ENCODE assay signal across 20 cellular contexts in genomic region chr21:39362733-39363132, GRCh38. TPM values are rescaled to one million over a fixed set of nuclear protein-coding genes. Genes with fewer than 3 reads are reported as not detected.
DNase-seq lines count a peak whose midpoint lies in the region; ATAC-seq, FAIRE-seq and TF ChIP-seq lines count a peak whose summit lies in the region.
"Had no signal": no experiment of that assay in that cellular context is flagged by ENCODE, and none has a peak within 500 bp of the region (broad histone marks: within the 10 kb centered on the region; RNA-seq: fewer than 3 reads in every experiment).

No MANE protein-coding gene starts in this region.

- TF ChIP-seq EP300 in K562 (IDR thresholded peaks at IDR 0.05; ENCODE audit: low read length), result no peak

- H3K9me3 ChIP-seq in BLaER1 treated with 17β-estradiol and CSF1 and Interleukin-3, amounts not matched to agents 10 nM and 100 nM (replicated peaks in 1 of 11), result peaks cover 0 to 8% (median 3%) of the 10 kb centered on the region in 11 experiments; a peak in 15 of 22 replicates
- no peaks in the 10 kb centered on the region for H3K9me3 ChIP-seq in K562 (replicated peaks; ENCODE audit: control insufficient read depth, insufficient read depth, low read depth, low read length)
- no peaks in the 10 kb centered on the region for H3K9me3 ChIP-seq in kidney (ENCODE audit: control insufficient read depth in 1 of 2, low read length in 2 of 2)

- no peak for TF ChIP-seq RAD21 in K562 (CRISPR knock-in tag; conservative IDR thresholded peaks at IDR 0.05 in 1 of 2, IDR thresholded peaks at IDR 0.05 in 1 of 2)

- no peaks in the 10 kb centered on the region for H3K36me3 ChIP-seq in BLaER1 treated with 17β-estradiol and CSF1 and Interleukin-3, amounts not matched to agents 10 nM and 100 nM
- H3K36me3 ChIP-seq in K562 (ENCODE audit: control insufficient read depth, insufficient read depth, low read length), result no peaks in the 10 kb centered on the region
- H3K36me3 ChIP-seq in kidney (ENCODE audit: control insufficient read depth in 1 of 2, insufficient read depth in 2 of 2, low read length in 2 of 2), result no peaks in the 10 kb centered on the region
- H3K36me3 ChIP-seq: BLaER1 had no signal

- intact Hi-C loops in K562 (cut with micrococcal nuclease) (no loop called here), kidney (cut with DNase I) (no loop called here)

- DNase-seq in HL-60 (ENCODE audit: low read depth in 1 of 2, low spot score in 1 of 2) (no peak), K562 (ENCODE audit: extremely low read depth in 1 of 4, low spot score in 3 of 4) (no peak), neural crest cell (ENCODE audit: low read depth, low spot score) (no peak), kidney (no peak), D341Med (ENCODE audit: low spot score) (no peak), nephron progenitor cell (no peak)
- DNase-seq: Calu3; CD4-positive, alpha-beta memory T cell; COR-L47; EL; H9 had no signal

- peak overlapping the region in 9 of 11 experiments; percentile 7 to 75 (median 46); a peak in 14 of 22 replicates for H3K4me2 ChIP-seq in BLaER1 treated with 17β-estradiol and CSF1 and Interleukin-3, amounts not matched to agents 10 nM and 100 nM
- no peak overlapping the region; the same call in 1 of the 2 replicates for H3K4me2 ChIP-seq in K562 (ENCODE audit: insufficient read depth, low read length)
- H3K4me2 ChIP-seq: BLaER1 had no signal

- no peaks in the 10 kb centered on the region for H3K79me2 ChIP-seq in K562 (ENCODE audit: control insufficient read depth, insufficient read depth, low read length)

- TF ChIP-seq CTCF in HL-60 (IDR thresholded peaks at IDR 0.05; ENCODE audit: insufficient read depth, low read length) (no peak), K562 (IDR thresholded peaks at IDR 0.05 in 2 of 3, conservative IDR thresholded peaks at IDR 0.05 in 1 of 3; ENCODE audit: insufficient read depth in 2 of 3, low read depth in 1 of 3, low read length in 3 of 3) (no peak), neural crest cell (conservative IDR thresholded peaks at IDR 0.05) (no peak), kidney (IDR thresholded peaks at IDR 0.05; ENCODE audit: borderline replicate concordance, extremely low read depth, insufficient read depth) (no peak), nephron progenitor cell (IDR thresholded peaks at IDR 0.05) (no peak)

- no peak overlapping the region for H3K9ac ChIP-seq in BLaER1 treated with 17β-estradiol and CSF1 and Interleukin-3, amounts not matched to agents 10 nM and 100 nM
- no peak overlapping the region for H3K9ac ChIP-seq in K562 (ENCODE audit: insufficient read depth in 1 of 2, low read depth in 2 of 2, low read length in 2 of 2)
- no peak overlapping the region for H3K9ac ChIP-seq in kidney (ENCODE audit: low read length in 2 of 2)
- H3K9ac ChIP-seq: BLaER1 had no signal

- no peaks in the 10 kb centered on the region for H4K20me1 ChIP-seq in BLaER1 treated with 17β-estradiol and CSF1 and Interleukin-3, amounts not matched to agents 10 nM and 100 nM
- no peaks in the 10 kb centered on the region for H4K20me1 ChIP-seq in K562 (replicated peaks; ENCODE audit: control insufficient read depth, insufficient read depth, low read length)
- H4K20me1 ChIP-seq: BLaER1 had no signal

- in situ Hi-C loops in K562 (cut with MboI), result no loop called here

- H3K27ac ChIP-seq in BLaER1 treated with 17β-estradiol and CSF1 and Interleukin-3, amounts not matched to agents 10 nM and 100 nM, result peak overlapping the region in 5 of 11 experiments; percentile 7 to 54 (median 47); a peak in 6 of 22 replicates
- peak overlapping the region; percentile 50 for H3K27ac ChIP-seq in HL-60 (replicated peaks)
- H3K27ac ChIP-seq in K562 (ENCODE audit: extremely low read depth, low read depth, low read length), result no peak overlapping the region
- no peak overlapping the region for H3K27ac ChIP-seq in kidney (ENCODE audit: low read depth in 2 of 2, low read length in 2 of 2)
- H3K27ac ChIP-seq: 22Rv1, BLaER1 had no signal

- H3K4me3 Mint-ChIP-seq in neural crest cell, result no peak overlapping the region
- H3K4me3 Mint-ChIP-seq in nephron progenitor cell, result no peak overlapping the region
- H3K4me3 Mint-ChIP-seq in activated T-helper 17 cell treated with anti-CD3 and anti-CD28 coated beads, Interleukin-2, amount 50 U/mL, for 72 hours, result no peak overlapping the region
- H3K4me3 Mint-ChIP-seq: B cell; CD4-positive, alpha-beta memory T cell; H9 had no signal

- no peak overlapping the region for H3K4me3 ChIP-seq in BLaER1 treated with 17β-estradiol and CSF1 and Interleukin-3, amounts not matched to agents 10 nM and 100 nM
- H3K4me3 ChIP-seq in HL-60 (replicated peaks; ENCODE audit: insufficient read depth, low read length) (no peak overlapping the region), K562 (no peak overlapping the region), kidney (ENCODE audit: low read length in 2 of 2) (no peak overlapping the region)
- H3K4me3 ChIP-seq: BLaER1, GM12878 had no signal

- FAIRE-seq in K562 (lab: Jason Lieb, UNC) (no peak), kidney (lab: Jason Lieb, UNC) (no peak)
- FAIRE-seq: A204.1, GM12878, GM18507 had no signal

- H3K4me1 Mint-ChIP-seq in neural crest cell (peaks cover 14% of the 10 kb centered on the region), nephron progenitor cell (no peaks in the 10 kb centered on the region)
- H3K4me1 Mint-ChIP-seq in activated T-helper 17 cell treated with anti-CD3 and anti-CD28 coated beads, Interleukin-2, amount 50 U/mL, for 72 hours, result no peaks in the 10 kb centered on the region
- H3K4me1 Mint-ChIP-seq: B cell; CD4-positive, alpha-beta memory T cell; H9 had no signal

- 0 out of 2 replicates have a peak overlapping the region, but pooled peaks have one; percentile 58 for H2AFZ ChIP-seq in K562 (ENCODE audit: low read depth, low read length)

- no peak for ATAC-seq in K562
- no peak for ATAC-seq in activated T-helper 17 cell treated with anti-CD3 and anti-CD28 coated beads, Interleukin-2, amount 50 U/mL, for 72 hours (replicated peaks)
- ATAC-seq: GM12878, HCT116 had no signal

- no TSS peak for BruUV-seq in K562 (replicated peaks; lab: Mats Ljungman, UMichigan)

- H3K27me3 Mint-ChIP-seq in neural crest cell (ENCODE audit: low read depth), result no peaks in the 10 kb centered on the region
- H3K27me3 Mint-ChIP-seq in nephron progenitor cell (ENCODE audit: low read depth, poor library complexity), result peaks cover 7% of the 10 kb centered on the region
- peaks cover 7% of the 10 kb centered on the region for H3K27me3 Mint-ChIP-seq in activated T-helper 17 cell treated with anti-CD3 and anti-CD28 coated beads, Interleukin-2, amount 50 U/mL, for 72 hours

- CTCF ChIA-PET in K562 (lab: Yijun Ruan, JAX; ENCODE audit: low intra/inter-chr PET ratio), result no interaction called here

- H3K36me3 Mint-ChIP-seq in neural crest cell (ENCODE audit: low read depth) (no peaks in the 10 kb centered on the region), nephron progenitor cell (ENCODE audit: low read depth) (no peaks in the 10 kb centered on the region)
- no peaks in the 10 kb centered on the region for H3K36me3 Mint-ChIP-seq in activated T-helper 17 cell treated with anti-CD3 and anti-CD28 coated beads, Interleukin-2, amount 50 U/mL, for 72 hours (ENCODE audit: low read depth)
- H3K36me3 Mint-ChIP-seq: CD4-positive, alpha-beta memory T cell had no signal

- no peak for TF ChIP-seq POLR2A in K562 (conservative IDR thresholded peaks at IDR 0.05)

- H3K27me3 ChIP-seq in BLaER1 treated with 17β-estradiol and CSF1 and Interleukin-3, amounts not matched to agents 10 nM and 100 nM, result no peaks in the 10 kb centered on the region
- H3K27me3 ChIP-seq in HL-60 (ENCODE audit: insufficient read depth, poor library complexity, severe bottlenecking) (no peaks in the 10 kb centered on the region), K562 (ENCODE audit: control insufficient read depth in 2 of 2, insufficient read depth in 2 of 2, low read length in 2 of 2) (no peaks in the 10 kb centered on the region)
- H3K27me3 ChIP-seq: BLaER1 had no signal

- H3K4me1 ChIP-seq in BLaER1 treated with 17β-estradiol and CSF1 and Interleukin-3, amounts not matched to agents 10 nM and 100 nM, result peaks cover 0 to 23% (median 11%) of the 10 kb centered on the region in 10 experiments; a peak in 15 of 20 replicates
- peaks cover 0 to 20% of the 10 kb centered on the region in 2 experiments; a peak in 3 of 5 replicates for H3K4me1 ChIP-seq in K562 (replicated peaks in 1 of 2; ENCODE audit: control insufficient read depth in 2 of 2, insufficient read depth in 2 of 2, low read length in 2 of 2)
- no peaks in the 10 kb centered on the region for H3K4me1 ChIP-seq in kidney (ENCODE audit: control insufficient read depth in 1 of 2, insufficient read depth in 1 of 2, low read depth in 1 of 2, low read length in 2 of 2)
- H3K4me1 ChIP-seq: BLaER1 had no signal

- H3K9me1 ChIP-seq in K562 (ENCODE audit: control insufficient read depth, insufficient read depth, low read length), result no peaks in the 10 kb centered on the region

- 59% methylated on average over 3 of the region's 3 CpGs for WGBS in K562 (ENCODE audit: insufficient coverage, low coverage, missing lambda C conversion rate)

- H3K27ac Mint-ChIP-seq in neural crest cell (ENCODE audit: unreplicated experiment) (peak overlapping the region; percentile 44), nephron progenitor cell (no peak overlapping the region)
- H3K27ac Mint-ChIP-seq in activated T-helper 17 cell treated with anti-CD3 and anti-CD28 coated beads, Interleukin-2, amount 50 U/mL, for 72 hours, result no peak overlapping the region
- H3K27ac Mint-ChIP-seq: B cell; CD4-positive, alpha-beta memory T cell had no signal

- H3K9me3 Mint-ChIP-seq in neural crest cell (peaks cover 3% of the 10 kb centered on the region), nephron progenitor cell (peaks cover 7% of the 10 kb centered on the region)
- no peaks in the 10 kb centered on the region for H3K9me3 Mint-ChIP-seq in activated T-helper 17 cell treated with anti-CD3 and anti-CD28 coated beads, Interleukin-2, amount 50 U/mL, for 72 hours

- POLR2A ChIA-PET in K562 (lab: Yijun Ruan, JAX), result interaction anchor here (0.5 to 2.7 kb wide), 7 partner anchors 9 to 1187 kb away, joined by 3 to 24 read pairs (median 4); partner anchors contain the start of gene HMGN1

RNA-seq across cellular contexts. Expression of gene HMGN1, which starts 13.8 kb away (rescaled TPM):
- 108 and 251 TPM in 2 replicates for total RNA-seq in K562 (2011; cell fraction: chromatin; rRNA removed; ENCODE audit: low replicate concordance)
- 84.9 and 94.7 TPM in 2 replicates for total RNA-seq in K562 (2011; cell fraction: nucleolus; rRNA removed)
- total RNA-seq in K562 (2011; cell fraction: nucleoplasm; rRNA removed), result 175 and 253 TPM in 2 replicates
- total RNA-seq in K562 (2014; rRNA removed) (440 and 497 TPM in 2 replicates), K562 (2014; rRNA removed; fragmentation: Illumina TruSeq; extraction: Trizol) (567 and 664 TPM in 2 replicates), K562 (2015; rRNA removed; fragmentation: Illumina TruSeq; extraction: Trizol) (577 and 626 TPM in 2 replicates), K562 (2021) (524 and 567 TPM in 2 replicates), neural crest cell (581 and 589 TPM in 2 replicates), kidney (205 TPM)
- polyA plus RNA-seq in K562 (2011; rRNA removed) (329 and 455 TPM in 2 replicates), K562 (2014; fragmentation: Illumina TruSeq; extraction: Trizol) (478 and 498 TPM in 2 replicates), K562 (2014; fragmentation: Nextera tagmentation; extraction: Ambion mirVana) (100 to 1,000 TPM; 124 to 158 TPM), K562 (2014; rRNA removed) (539 and 577 TPM in 2 replicates), kidney (ENCODE audit: insufficient read depth, low read depth, low replicate concordance) (174 TPM)
- polyA plus RNA-seq in K562 (2011; cell fraction: cytosol; rRNA removed), result 77.8 and 235 TPM in 2 replicates
- 298 and 403 TPM in 2 replicates for polyA plus RNA-seq in K562 (2011; cell fraction: nucleus; rRNA removed)
- polyA plus RNA-seq in K562 (2012), result 541 and 564 TPM in 2 replicates
- polyA minus RNA-seq in K562 (2011; rRNA and poly(A)+ RNA removed), result 224 and 259 TPM in 2 replicates
- 123 and 142 TPM in 2 replicates for polyA minus RNA-seq in K562 (2011; cell fraction: cytosol; rRNA and poly(A)+ RNA removed)
- 91.1 and 169 TPM in 2 replicates for polyA minus RNA-seq in K562 (2011; cell fraction: nucleus; rRNA and poly(A)+ RNA removed)
- 100 to 1,000 TPM; 254 to 398 TPM for total RNA-seq in activated T-helper 17 cell treated with anti-CD3 and anti-CD28 coated beads, Interleukin-2, amount 50 U/mL, for 72 hours

RNA-seq across cellular contexts. Expression of gene BRWD1, which starts 49.3 kb away (rescaled TPM):
- 104 and 356 TPM in 2 replicates for total RNA-seq in K562 (2011; cell fraction: chromatin; rRNA removed; ENCODE audit: low replicate concordance)
- 54.4 and 64.3 TPM in 2 replicates for total RNA-seq in K562 (2011; cell fraction: nucleolus; rRNA removed)
- total RNA-seq in K562 (2011; cell fraction: nucleoplasm; rRNA removed), result 179 and 274 TPM in 2 replicates
- total RNA-seq in K562 (2014; rRNA removed) (29.8 and 34.1 TPM in 2 replicates), K562 (2014; rRNA removed; fragmentation: Illumina TruSeq; extraction: Trizol) (60.2 and 70.5 TPM in 2 replicates), K562 (2015; rRNA removed; fragmentation: Illumina TruSeq; extraction: Trizol) (45.4 and 48.3 TPM in 2 replicates), K562 (2021) (40.5 and 42.4 TPM in 2 replicates), neural crest cell (38.4 and 42.8 TPM in 2 replicates), kidney (43.9 TPM)
- polyA plus RNA-seq in K562 (2011; rRNA removed) (27.8 and 39.5 TPM in 2 replicates), K562 (2014; fragmentation: Illumina TruSeq; extraction: Trizol) (23.0 and 25.3 TPM in 2 replicates), K562 (2014; fragmentation: Nextera tagmentation; extraction: Ambion mirVana) (10 to 100 TPM; 10.1 to 11.2 TPM), K562 (2014; rRNA removed) (22.9 and 28.0 TPM in 2 replicates), kidney (ENCODE audit: insufficient read depth, low read depth, low replicate concordance) (9.1 TPM)
- 9.7 and 20.5 TPM in 2 replicates for polyA plus RNA-seq in K562 (2011; cell fraction: cytosol; rRNA removed)
- polyA plus RNA-seq in K562 (2011; cell fraction: nucleus; rRNA removed), result 26.0 and 35.2 TPM in 2 replicates
- 17.7 and 21.7 TPM in 2 replicates for polyA plus RNA-seq in K562 (2012)
- polyA minus RNA-seq in K562 (2011; rRNA and poly(A)+ RNA removed), result 152 and 172 TPM in 2 replicates
- polyA minus RNA-seq in K562 (2011; cell fraction: cytosol; rRNA and poly(A)+ RNA removed), result 28.8 and 35.4 TPM in 2 replicates
- polyA minus RNA-seq in K562 (2011; cell fraction: nucleus; rRNA and poly(A)+ RNA removed), result 123 and 195 TPM in 2 replicates
- 10 to 100 TPM; 27.7 to 39.9 TPM for total RNA-seq in activated T-helper 17 cell treated with anti-CD3 and anti-CD28 coated beads, Interleukin-2, amount 50 U/mL, for 72 hours
